ENCODE assay signal across 8 cellular contexts in the genomic region with DNA sequence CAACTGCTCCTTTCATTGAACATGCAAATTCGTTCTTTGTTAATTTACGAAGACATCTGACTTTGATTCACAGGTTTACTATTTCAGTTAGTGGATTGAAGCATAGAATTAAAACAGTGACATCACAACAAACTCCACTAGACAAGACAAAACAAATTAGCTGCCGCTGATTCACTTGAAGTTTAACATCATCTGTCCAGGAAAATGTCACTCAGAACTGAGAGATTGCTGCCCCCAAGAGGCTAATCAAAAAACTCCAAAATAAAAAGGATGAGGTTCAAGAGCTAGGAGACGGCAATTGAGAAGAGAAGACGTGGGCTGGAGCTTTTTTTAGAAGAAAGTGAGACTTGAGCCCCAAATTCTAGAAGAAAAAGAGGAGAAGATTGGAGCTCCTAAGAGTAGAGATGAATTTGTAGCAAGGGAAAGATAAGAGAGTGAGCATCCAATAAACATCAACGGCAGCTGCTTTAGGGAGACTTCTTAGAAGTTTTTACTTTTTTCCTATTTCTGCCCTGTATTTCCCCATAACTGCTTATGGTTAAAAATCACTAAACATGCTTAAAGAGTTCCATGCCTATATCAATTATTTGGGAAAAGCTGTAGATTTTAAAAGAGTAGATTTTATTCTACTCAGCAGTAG. TPM values are rescaled to one million over a fixed set of nuclear protein-coding genes. Genes with fewer than 3 reads are reported as not detected.
DNase-seq lines count a peak whose midpoint lies in the region; ATAC-seq and TF ChIP-seq lines count a peak whose summit lies in the region.

No MANE protein-coding gene starts in this region.

- H4K20me1 ChIP-seq in neural progenitor cell (ENCODE audit: low read depth): no peaks in the 10 kb centered on the region

- DNase-seq in DMS153 treated with DMSO at 0.1 percent for 48 hours (lab: John Stamatoyannopoulos, UW; ENCODE audit: unreplicated experiment) (peak; percentile 37), Panc1 (ENCODE audit: low read depth, low spot score) (peak; percentile 20), endothelial cell (ENCODE audit: low spot score) (peak; percentile 29), neural progenitor cell (ENCODE audit: low spot score) (peak; percentile 39)

- peaks cover 7% of the 10 kb centered on the region for H3F3A ChIP-seq in neural progenitor cell (ENCODE audit: low read depth)

- no peaks in the 10 kb centered on the region for H3K79me2 ChIP-seq in neural progenitor cell (ENCODE audit: low read depth)

- intact Hi-C loops in Panc1 (cut with micrococcal nuclease; ENCODE audit: unreplicated experiment): loop anchor here (5.0 to 10.0 kb wide), 4 partner anchors 161 to 771 kb away; no protein-coding TSS in a partner anchor

- H3K4me1 ChIP-seq in Panc1 (ENCODE audit: control insufficient read depth, insufficient read depth, low read length) (no peaks in the 10 kb centered on the region), neural progenitor cell (no peaks in the 10 kb centered on the region)

- H2AFZ ChIP-seq in neural progenitor cell (replicated peaks): no peak overlapping the region

- no peak overlapping the region for H3K4me2 ChIP-seq in neural progenitor cell

- H3K36me3 Mint-ChIP-seq in endothelial cell (ENCODE audit: low read depth, unreplicated experiment) (no peaks in the 10 kb centered on the region), neural progenitor cell (no peaks in the 10 kb centered on the region)

- peak; percentile 60 for ATAC-seq in GM19324 (IDR thresholded peaks at IDR 0.05; ENCODE audit: low FRiP score, unreplicated experiment)
- ATAC-seq in Panc1: peak; percentile 71; the same call in 1 of the 2 replicates
- no peak for ATAC-seq in GM19023 (IDR thresholded peaks at IDR 0.05; ENCODE audit: unreplicated experiment)
- ATAC-seq in GM21381 (IDR thresholded peaks at IDR 0.05; ENCODE audit: unreplicated experiment): no peak

- in situ Hi-C loops in Panc1 (cut with HindIII; ENCODE audit: low pct_unique_long_range_greater_than_20kb, low sequenced_read_pairs): no loop called here

- POLR2A ChIA-PET in Panc1 (lab: Charles Lee): no interaction called here

- no TSS peak for BruUV-seq in Panc1 (replicated peaks; lab: Mats Ljungman, UMichigan)

- no peaks in the 10 kb centered on the region for H3K27me3 Mint-ChIP-seq in endothelial cell (ENCODE audit: unreplicated experiment)
- H3K27me3 Mint-ChIP-seq in neural progenitor cell (ENCODE audit: insufficient read depth, low read depth): no peaks in the 10 kb centered on the region

- no peaks in the 10 kb centered on the region for H3K9me3 ChIP-seq in Panc1 (ENCODE audit: control insufficient read depth, insufficient read depth, low read depth, low read length)
- H3K9me3 ChIP-seq in neural progenitor cell (ENCODE audit: low read depth): no peaks in the 10 kb centered on the region

- no peak overlapping the region for H3K27ac Mint-ChIP-seq in endothelial cell (ENCODE audit: unreplicated experiment)
- no peak overlapping the region for H3K27ac Mint-ChIP-seq in neural progenitor cell

- TF ChIP-seq RAD21 in Ishikawa (IDR thresholded peaks at IDR 0.05; ENCODE audit: low read depth): peak; percentile 68

- H3K4me3 Mint-ChIP-seq in endothelial cell (ENCODE audit: unreplicated experiment) (no peak overlapping the region), neural progenitor cell (no peak overlapping the region)

- CTCF ChIA-PET in Panc1 (lab: Charles Lee): interaction anchor here (0.6 to 1.1 kb wide), 3 partner anchors 10 to 414 kb away, joined by 3 to 11 read pairs (median 3); no protein-coding TSS in a partner anchor

- H3K4me1 Mint-ChIP-seq in endothelial cell (ENCODE audit: unreplicated experiment): no peaks in the 10 kb centered on the region
- H3K4me1 Mint-ChIP-seq in neural progenitor cell: no peaks in the 10 kb centered on the region

- TF ChIP-seq CTCF in Panc1 (IDR thresholded peaks at IDR 0.05) (peak; percentile 44; the same call in 1 of the 2 replicates), endothelial cell (IDR thresholded peaks at IDR 0.05; ENCODE audit: unreplicated experiment) (peak; percentile 26), neural progenitor cell (IDR thresholded peaks at IDR 0.05) (peak; percentile 64)

- no peak overlapping the region for H3K9ac ChIP-seq in neural progenitor cell

- H3K9me3 Mint-ChIP-seq in endothelial cell (ENCODE audit: unreplicated experiment) (no peaks in the 10 kb centered on the region), neural progenitor cell (no peaks in the 10 kb centered on the region)

- H3K4me3 ChIP-seq in Panc1 (ENCODE audit: low read depth in 2 of 2, low read length in 2 of 2): no peak overlapping the region
- H3K4me3 ChIP-seq in neural progenitor cell: no peak overlapping the region

- no peaks in the 10 kb centered on the region for H3K27me3 ChIP-seq in Panc1 (ENCODE audit: control insufficient read depth, insufficient read depth, low read length)
- no peaks in the 10 kb centered on the region for H3K27me3 ChIP-seq in neural progenitor cell

- H3K36me3 ChIP-seq in Panc1 (ENCODE audit: control insufficient read depth, insufficient read depth, low read length) (no peaks in the 10 kb centered on the region), neural progenitor cell (no peaks in the 10 kb centered on the region)

- TF ChIP-seq EP300 in Ishikawa (IDR thresholded peaks at IDR 0.05; ENCODE audit: borderline replicate concordance): no peak

- H3K27ac ChIP-seq in Panc1 (ENCODE audit: low read length) (no peak overlapping the region), neural progenitor cell (no peak overlapping the region)

TF ChIP-seq in Ishikawa, 13 proteins besides CTCF, POLR2A, EP300 and RAD21:
- TF ChIP-seq, protein P1, sequence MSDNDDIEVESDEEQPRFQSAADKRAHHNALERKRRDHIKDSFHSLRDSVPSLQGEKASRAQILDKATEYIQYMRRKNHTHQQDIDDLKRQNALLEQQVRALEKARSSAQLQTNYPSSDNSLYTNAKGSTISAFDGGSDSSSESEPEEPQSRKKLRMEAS (IDR thresholded peaks at IDR 0.05): no peak
- TF ChIP-seq CREB1 (IDR thresholded peaks at IDR 0.05; ENCODE audit: low read depth) (no peak), NFIC (IDR thresholded peaks at IDR 0.05) (no peak), CEBPB (IDR thresholded peaks at IDR 0.05) (no peak), TCF12 (IDR thresholded peaks at IDR 0.05; ENCODE audit: low read depth) (no peak), TAF1 (IDR thresholded peaks at IDR 0.05; ENCODE audit: low read depth) (no peak), ZBTB7A (IDR thresholded peaks at IDR 0.05; ENCODE audit: low read depth) (no peak), EGR1 (IDR thresholded peaks at IDR 0.05) (no peak), TEAD4 (IDR thresholded peaks at IDR 0.05) (no peak)
- TF ChIP-seq, protein P2, sequence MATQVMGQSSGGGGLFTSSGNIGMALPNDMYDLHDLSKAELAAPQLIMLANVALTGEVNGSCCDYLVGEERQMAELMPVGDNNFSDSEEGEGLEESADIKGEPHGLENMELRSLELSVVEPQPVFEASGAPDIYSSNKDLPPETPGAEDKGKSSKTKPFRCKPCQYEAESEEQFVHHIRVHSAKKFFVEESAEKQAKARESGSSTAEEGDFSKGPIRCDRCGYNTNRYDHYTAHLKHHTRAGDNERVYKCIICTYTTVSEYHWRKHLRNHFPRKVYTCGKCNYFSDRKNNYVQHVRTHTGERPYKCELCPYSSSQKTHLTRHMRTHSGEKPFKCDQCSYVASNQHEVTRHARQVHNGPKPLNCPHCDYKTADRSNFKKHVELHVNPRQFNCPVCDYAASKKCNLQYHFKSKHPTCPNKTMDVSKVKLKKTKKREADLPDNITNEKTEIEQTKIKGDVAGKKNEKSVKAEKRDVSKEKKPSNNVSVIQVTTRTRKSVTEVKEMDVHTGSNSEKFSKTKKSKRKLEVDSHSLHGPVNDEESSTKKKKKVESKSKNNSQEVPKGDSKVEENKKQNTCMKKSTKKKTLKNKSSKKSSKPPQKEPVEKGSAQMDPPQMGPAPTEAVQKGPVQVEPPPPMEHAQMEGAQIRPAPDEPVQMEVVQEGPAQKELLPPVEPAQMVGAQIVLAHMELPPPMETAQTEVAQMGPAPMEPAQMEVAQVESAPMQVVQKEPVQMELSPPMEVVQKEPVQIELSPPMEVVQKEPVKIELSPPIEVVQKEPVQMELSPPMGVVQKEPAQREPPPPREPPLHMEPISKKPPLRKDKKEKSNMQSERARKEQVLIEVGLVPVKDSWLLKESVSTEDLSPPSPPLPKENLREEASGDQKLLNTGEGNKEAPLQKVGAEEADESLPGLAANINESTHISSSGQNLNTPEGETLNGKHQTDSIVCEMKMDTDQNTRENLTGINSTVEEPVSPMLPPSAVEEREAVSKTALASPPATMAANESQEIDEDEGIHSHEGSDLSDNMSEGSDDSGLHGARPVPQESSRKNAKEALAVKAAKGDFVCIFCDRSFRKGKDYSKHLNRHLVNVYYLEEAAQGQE (IDR thresholded peaks at IDR 0.05; ENCODE audit: low read depth): no peak
- TF ChIP-seq, protein P3, sequence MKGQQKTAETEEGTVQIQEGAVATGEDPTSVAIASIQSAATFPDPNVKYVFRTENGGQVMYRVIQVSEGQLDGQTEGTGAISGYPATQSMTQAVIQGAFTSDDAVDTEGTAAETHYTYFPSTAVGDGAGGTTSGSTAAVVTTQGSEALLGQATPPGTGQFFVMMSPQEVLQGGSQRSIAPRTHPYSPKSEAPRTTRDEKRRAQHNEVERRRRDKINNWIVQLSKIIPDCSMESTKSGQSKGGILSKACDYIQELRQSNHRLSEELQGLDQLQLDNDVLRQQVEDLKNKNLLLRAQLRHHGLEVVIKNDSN (IDR thresholded peaks at IDR 0.05): no peak

RNA-seq across cellular contexts. Expression of gene TPP2, which starts 40.8 kb away (rescaled TPM):
- 31.6 TPM for total RNA-seq in Panc1 (2021; ENCODE audit: unreplicated experiment)
- polyA plus RNA-seq in Panc1 (2012; ENCODE audit: insufficient read length): 12.7 TPM
- total RNA-seq in endothelial cell (ENCODE audit: unreplicated experiment): 91.2 TPM
- total RNA-seq in neural progenitor cell (ENCODE audit: low replicate concordance): 71.8 and 137 TPM in 2 replicates

Comparison
In these comparisons a context has a peak if more than half of its experiments do, and no peak if none do; other contexts are left out.
1. ATAC-seq: peak in GM19324 (single experiment) and Panc1 (single experiment); none in GM19023 (single experiment) and GM21381 (single experiment).
2. Peak in every context shown above with its lines, with median percentiles within 50 percentile points of each other: DNase-seq and CTCF ChIP-seq.